In genomic region chr6:30272032-30272431, GRCh38 we compare ENCODE assay signal across 2 cellular contexts.
TF ChIP-seq lines count a peak whose summit lies in the region.

No MANE protein-coding gene starts in this region.

TF ChIP-seq in A549, 52 proteins besides CTCF, POLR2A, EP300 and RAD21:
- peak; percentile 34 for TF ChIP-seq ZFP36 (IDR thresholded peaks at IDR 0.05; ENCODE audit: borderline replicate concordance, partially characterized antibody)
- no peak for TF ChIP-seq RFX5 (IDR thresholded peaks at IDR 0.05)
- no peak for TF ChIP-seq MAX (IDR thresholded peaks at IDR 0.05)
- no peak for TF ChIP-seq TFCP2L1 (CRISPR knock-in tag; IDR thresholded peaks at IDR 0.05)

TF ChIP-seq in K562, 482 proteins besides CTCF, POLR2A, EP300 and RAD21:
- peak in 1 of 2 experiments; percentile 58; a peak in 3 of 4 replicates for TF ChIP-seq NRF1 (conservative IDR thresholded peaks at IDR 0.05 in 1 of 2, IDR thresholded peaks at IDR 0.05 in 1 of 2)
- peak; percentile 28 for TF ChIP-seq RBM25 (IDR thresholded peaks at IDR 0.05; ENCODE audit: low read depth, low read length, severe bottlenecking)
- no peak for TF ChIP-seq ZNF717 (CRISPR knock-in tag; IDR thresholded peaks at IDR 0.05)
- TF ChIP-seq GATA2 (CRISPR knock-in tag; IDR thresholded peaks at IDR 0.05), result no peak
- peak; percentile 28 for TF ChIP-seq ZFP36 (IDR thresholded peaks at IDR 0.05; ENCODE audit: low read depth, low read length, partially characterized antibody)
- TF ChIP-seq SRF (CRISPR knock-in tag; IDR thresholded peaks at IDR 0.05), result peak; percentile 62 to 98; a peak in 3 of 4 replicates
- no peak for TF ChIP-seq ZNF707 (CRISPR knock-in tag; conservative IDR thresholded peaks at IDR 0.05)
